ENCODE assay signal across 8 cellular contexts in the genomic region with DNA sequence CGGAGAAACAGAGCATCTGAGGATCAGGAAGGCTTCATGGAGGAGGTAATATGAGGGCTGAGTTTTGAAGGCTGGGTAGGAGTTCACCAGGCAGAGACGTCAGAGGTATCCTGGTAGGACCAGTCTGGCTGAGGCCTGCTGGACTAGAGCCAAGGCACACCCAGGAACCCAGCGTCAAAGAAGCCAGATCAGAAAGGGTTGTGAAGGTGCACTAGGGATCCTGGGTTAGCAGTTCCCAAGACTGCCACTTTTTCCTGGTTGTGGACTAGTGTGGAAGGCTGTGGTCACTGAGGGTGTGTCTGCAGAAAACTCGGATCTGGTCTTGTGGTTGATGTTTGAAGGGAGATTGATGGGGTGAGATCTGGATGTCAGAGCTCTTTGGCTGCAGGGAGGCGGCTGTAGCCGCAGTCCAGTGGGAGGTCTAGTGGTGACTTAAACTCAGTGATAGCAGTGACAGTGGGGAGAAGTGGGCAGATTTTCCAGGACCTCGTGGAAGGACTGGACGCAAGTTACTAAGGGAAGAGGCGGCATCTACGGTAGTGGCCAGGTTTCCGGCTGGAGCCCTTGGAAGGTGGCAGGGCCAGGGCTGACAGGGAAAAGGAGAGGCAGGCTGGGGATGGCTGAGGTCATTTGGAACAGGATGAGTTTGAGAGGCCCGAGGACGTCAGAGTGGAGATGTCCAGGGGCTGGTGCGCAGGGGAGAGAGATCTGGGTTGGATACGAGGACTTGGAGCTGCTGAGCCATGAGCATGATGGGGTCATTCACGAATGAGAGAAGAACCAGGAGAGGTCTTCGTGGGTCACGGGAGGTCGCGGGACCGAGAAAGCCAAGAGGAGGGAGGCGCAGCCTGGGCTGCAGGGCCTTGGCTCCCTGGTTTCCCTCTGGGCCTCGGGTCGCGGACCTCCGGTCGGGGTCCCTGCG. TPM values are rescaled to one million over a fixed set of nuclear protein-coding genes. Genes with fewer than 3 reads are reported as not detected.
DNase-seq lines count a peak whose midpoint lies in the region; ATAC-seq and TF ChIP-seq lines count a peak whose summit lies in the region.

No MANE protein-coding gene starts in this region.

- peak overlapping the region; percentile 95 for H3K27ac Mint-ChIP-seq in MCF 10A (ENCODE audit: low read depth, unreplicated experiment)

- intact Hi-C loops in MCF 10A (cut with micrococcal nuclease): loop anchor here (5.0 kb wide), 1 partner anchor 35 kb away; a partner anchor contains a TSS
- intact Hi-C loops in testis (cut with DNase I; ENCODE audit: low total_unique reads): no loop called here

- H3K4me1 Mint-ChIP-seq in MCF 10A (ENCODE audit: insufficient read depth, unreplicated experiment): peaks cover 27% of the 10 kb centered on the region

- H3K27me3 ChIP-seq in Loucy (ENCODE audit: insufficient read depth, low read length, poor library complexity, severe bottlenecking) (no peaks in the 10 kb centered on the region), testis (no peaks in the 10 kb centered on the region)

- H3K79me2 ChIP-seq in Loucy (ENCODE audit: insufficient read depth, low read length): peaks cover 15% of the 10 kb centered on the region; the same call in 1 of the 2 replicates

- POLR2A ChIA-PET in MCF 10A (lab: Yijun Ruan, JAX): interaction anchor here (0.9 to 5.6 kb wide), 13 partner anchors 8 to 237 kb away, joined by 3 to 71 read pairs (median 6); a partner anchor contains a TSS

- H3K9me3 ChIP-seq in Loucy (ENCODE audit: insufficient read depth, low read depth, low read length) (no peaks in the 10 kb centered on the region), testis (no peaks in the 10 kb centered on the region)

- H3K27me3 Mint-ChIP-seq in MCF 10A (ENCODE audit: insufficient read depth, unreplicated experiment): no peaks in the 10 kb centered on the region

- H3K27ac ChIP-seq in testis: peak overlapping the region; percentile 84 to 98

- H3F3A ChIP-seq in Loucy (ENCODE audit: low read depth): peaks cover 8% of the 10 kb centered on the region

- peak overlapping the region; percentile 93 for H3K9ac ChIP-seq in Loucy (ENCODE audit: low read depth, low read length, poor library complexity, severe bottlenecking)

- no peak for TF ChIP-seq POLR2A in testis (IDR thresholded peaks at IDR 0.05)

- H3K4me3 ChIP-seq in GM12864 (ENCODE audit: low read depth, low read length): peak overlapping the region; percentile 52
- peak overlapping the region; percentile 78 for H3K4me3 ChIP-seq in Loucy (ENCODE audit: low read length, poor library complexity, severe bottlenecking)
- peak overlapping the region; percentile 61 to 62 for H3K4me3 ChIP-seq in testis

- 0 out of 2 replicates have a peak overlapping the region, but pooled peaks have one; percentile 48 for H2AFZ ChIP-seq in Loucy (ENCODE audit: low read length)

- no peaks in the 10 kb centered on the region for H3K9me2 ChIP-seq in Loucy (replicated peaks; ENCODE audit: low read depth, low read length)

- peaks cover 26% of the 10 kb centered on the region; the same call in 1 of the 2 replicates for H3K36me3 ChIP-seq in Loucy (ENCODE audit: insufficient read depth, low read length)
- H3K36me3 ChIP-seq in testis (ENCODE audit: low read depth, missing control alignments): no peaks in the 10 kb centered on the region

- DNase-seq in GM12864 (ENCODE audit: low read depth) (no peak), MCF 10A (ENCODE audit: unreplicated experiment) (peak; percentile 62), left lobe of liver (ENCODE audit: low spot score) (peak; percentile 60), testis (no peak), NCI-H1417 treated with DMSO at 0.1 percent for 48 hours (lab: John Stamatoyannopoulos, UW) (no peak), NCI-H1105 (lab: John Stamatoyannopoulos, UW) (no peak)

- no peaks in the 10 kb centered on the region for H3K9me3 Mint-ChIP-seq in MCF 10A (ENCODE audit: unreplicated experiment)

- H4K20me1 ChIP-seq in Loucy (ENCODE audit: insufficient read depth, low read length, poor library complexity, severe bottlenecking): no peaks in the 10 kb centered on the region

- ATAC-seq in left lobe of liver (no peak), GM21717 (IDR thresholded peaks at IDR 0.05; ENCODE audit: unreplicated experiment) (no peak)

- TF ChIP-seq CTCF in GM12864 (IDR thresholded peaks at IDR 0.05; ENCODE audit: low read depth, low read length, missing control alignments) (no peak), Loucy (conservative IDR thresholded peaks at IDR 0.05; ENCODE audit: low read length) (no peak), MCF 10A (IDR thresholded peaks at IDR 0.05; ENCODE audit: unreplicated experiment) (no peak), testis (IDR thresholded peaks at IDR 0.05) (no peak)

- WGBS in testis, 2 donors: 19 to 21% methylated on average over 23 to 28 of the region's 28 CpGs

- peak overlapping the region; percentile 99 for H3K4me2 ChIP-seq in Loucy (ENCODE audit: low read depth, low read length, poor library complexity, severe bottlenecking)

- CTCF ChIA-PET in MCF 10A (lab: Yijun Ruan, JAX): interaction anchor here (0.5 to 1.0 kb wide), 2 partner anchors 28 to 839 kb away, joined by 3 read pairs; no protein-coding TSS in a partner anchor

- H3K4me1 ChIP-seq in Loucy (ENCODE audit: insufficient read depth, low read length, poor library complexity, severe bottlenecking) (peaks cover 25% of the 10 kb centered on the region), testis (peaks cover 21% of the 10 kb centered on the region)

- H3K36me3 Mint-ChIP-seq in MCF 10A (ENCODE audit: insufficient read depth, unreplicated experiment): peaks cover 32% of the 10 kb centered on the region

- peak overlapping the region; percentile 78 for H3K4me3 Mint-ChIP-seq in MCF 10A (ENCODE audit: unreplicated experiment)

- no TSS peak for BruUV-seq in MCF 10A (replicated peaks; lab: Mats Ljungman, UMichigan)

RNA-seq across cellular contexts. Expression of a gene that starts 10.9 kb away (rescaled TPM):
- total RNA-seq in MCF 10A (2022): 82.1 and 83.0 TPM in 2 replicates
- total RNA-seq in left lobe of liver: 34.3 TPM
- 10 to 100 TPM; 64.9 to 82.0 TPM for total RNA-seq in testis
- polyA plus RNA-seq in testis (ENCODE audit: insufficient read depth, low read depth, low replicate concordance): 47.5 TPM

RNA-seq across cellular contexts. Expression of a gene that starts 13.9 kb away (rescaled TPM):
- 4.9 TPM in 2 replicates for total RNA-seq in MCF 10A (2022)
- 29.5 TPM for total RNA-seq in left lobe of liver
- 10 to 100 TPM; 15.2 to 23.5 TPM for total RNA-seq in testis
- 29.0 TPM for polyA plus RNA-seq in testis (ENCODE audit: insufficient read depth, low read depth, low replicate concordance)

RNA-seq across cellular contexts. Expression of a gene that starts 36.3 kb away (rescaled TPM):
- 40.9 and 45.8 TPM in 2 replicates for total RNA-seq in MCF 10A (2022)
- 16.8 TPM for total RNA-seq in left lobe of liver
- total RNA-seq in testis: 10 to 100 TPM; 78.4 to 87.6 TPM
- 61.4 TPM for polyA plus RNA-seq in testis (ENCODE audit: insufficient read depth, low read depth, low replicate concordance)

RNA-seq across cellular contexts. Expression of a gene that starts 37.8 kb away (rescaled TPM):
- total RNA-seq in MCF 10A (2022) (35.2 and 39.7 TPM in 2 replicates), left lobe of liver (85.4 TPM), testis (10 to 100 TPM; 68.4 to 75.7 TPM)
- polyA plus RNA-seq in testis (ENCODE audit: insufficient read depth, low read depth, low replicate concordance): 40.7 TPM

RNA-seq across cellular contexts. Expression of a gene that starts 56.2 kb away (rescaled TPM):
- 0.25 TPM in 1 of 2 replicates, not detected in the other for total RNA-seq in MCF 10A (2022)
- total RNA-seq in left lobe of liver: not detected
- 1 to 10 TPM in 1 of 2 donors, under 1 TPM in 1; 0.99 to 2.5 TPM for total RNA-seq in testis
- polyA plus RNA-seq in testis (ENCODE audit: insufficient read depth, low read depth, low replicate concordance): 0.26 TPM

Comparison
In these comparisons a context has a peak if more than half of its experiments do, and no peak if none do; other contexts are left out.
1. DNase-seq: peak in MCF 10A (single experiment) and left lobe of liver (single experiment); none in GM12864 (single experiment), testis (single experiment), NCI-H1417 treated with DMSO at 0.1 percent for 48 hours (single experiment) and NCI-H1105 (single experiment).
2. Peak in every context shown above with its lines, with median percentiles within 50 percentile points of each other: H3K4me3 ChIP-seq.